11 cellular contexts compared by ENCODE assay signal in genomic region chr10:125344573-125345121, GRCh38.
DNase-seq lines count a peak whose midpoint lies in the region; ATAC-seq and TF ChIP-seq lines count a peak whose summit lies in the region.
"Had no signal": no experiment of that assay in that cellular context is flagged by ENCODE, and none has a peak within 500 bp of the region (broad histone marks: within the 10 kb centered on the region; RNA-seq: fewer than 3 reads in every experiment).

No MANE protein-coding gene starts in this region.

- H3K27me3 ChIP-seq in mucosa of stomach (ENCODE audit: control insufficient read depth, insufficient read depth, low read length), result no peaks in the 10 kb centered on the region

- no peak overlapping the region for H3K27ac Mint-ChIP-seq in natural killer cell

- TF ChIP-seq CTCF in natural killer cell (IDR thresholded peaks at IDR 0.05), result no peak

- ATAC-seq in GM18873 (IDR thresholded peaks at IDR 0.05; ENCODE audit: low FRiP score, unreplicated experiment), result peak; percentile 91
- peak; percentile 87 for ATAC-seq in HG02642 (IDR thresholded peaks at IDR 0.05; ENCODE audit: poor library complexity, unreplicated experiment)
- ATAC-seq in natural killer cell, result no peak

- H3K36me3 ChIP-seq in mucosa of stomach (ENCODE audit: control insufficient read depth, insufficient read depth, low read length), result no peaks in the 10 kb centered on the region

- H3K4me1 Mint-ChIP-seq in natural killer cell, result no peaks in the 10 kb centered on the region

- no peaks in the 10 kb centered on the region for H3K4me1 ChIP-seq in mucosa of stomach (ENCODE audit: control insufficient read depth, insufficient read depth, low read length)

- no peaks in the 10 kb centered on the region for H3K9me3 ChIP-seq in mucosa of stomach (ENCODE audit: control insufficient read depth, low read length)

- H3K4me3 ChIP-seq in mucosa of stomach (ENCODE audit: low read length), result peak overlapping the region; percentile 58
- H3K4me3 ChIP-seq: coronary artery had no signal

- H3K9me3 Mint-ChIP-seq in natural killer cell, result no peaks in the 10 kb centered on the region

- peaks cover 20 to 38% of the 10 kb centered on the region in 2 donors for H3K27me3 Mint-ChIP-seq in natural killer cell (ENCODE audit: low read depth in 2 of 2)

- peak overlapping the region; percentile 44 for H3K9ac ChIP-seq in mucosa of stomach (ENCODE audit: low read length)

- intact Hi-C loops in natural killer cell (cut with micrococcal nuclease), result loop anchor here (5.0 kb wide), 1 partner anchor 352 kb away; no protein-coding TSS in a partner anchor

- H3K36me3 Mint-ChIP-seq in natural killer cell, result no peaks in the 10 kb centered on the region

- DNase-seq in NCI-H526 treated with DMSO at 0.1 percent for 48 hours (lab: John Stamatoyannopoulos, UW) (peak; percentile 61), natural killer cell (no peak), dedifferentiated amniotic fluid mesenchymal stem cell (ENCODE audit: extremely low spot score) (no peak)
- DNase-seq in activated CD8-positive, alpha-beta memory T cell treated with anti-CD3 and anti-CD28 coated beads, Interleukin-2, amount 50 U/mL, for 4 hours, result no peak
- no peak for DNase-seq in stimulated activated CD4-positive, alpha-beta T cell treated with anti-CD3 and anti-CD28 coated beads, Interleukin-4, amount 100 ng/mL, for 1 hour
- DNase-seq: EL, NCI-H1417 treated with DMSO at 0.1 percent for 48 hours had no signal

- no peak overlapping the region for H3K4me3 Mint-ChIP-seq in natural killer cell

Comparison
In these comparisons a context has a peak if more than half of its experiments do, and no peak if none do; other contexts are left out.
1. ATAC-seq: peak in GM18873 (single experiment) and HG02642 (single experiment); none in natural killer cell (0 of 3).